Comparison of ENCODE assay signal across 1 cellular context in genomic region chr2:102418421-102418961, GRCh38.
TF ChIP-seq lines count a peak whose summit lies in the region.

No MANE protein-coding gene starts in this region.

TF ChIP-seq in K562, 482 proteins besides CTCF, POLR2A, EP300 and RAD21 (continued from another document):
- TF ChIP-seq ZFP30 (CRISPR knock-in tag; IDR thresholded peaks at IDR 0.05; ENCODE audit: borderline replicate concordance): no peak
- TF ChIP-seq, protein P1, sequence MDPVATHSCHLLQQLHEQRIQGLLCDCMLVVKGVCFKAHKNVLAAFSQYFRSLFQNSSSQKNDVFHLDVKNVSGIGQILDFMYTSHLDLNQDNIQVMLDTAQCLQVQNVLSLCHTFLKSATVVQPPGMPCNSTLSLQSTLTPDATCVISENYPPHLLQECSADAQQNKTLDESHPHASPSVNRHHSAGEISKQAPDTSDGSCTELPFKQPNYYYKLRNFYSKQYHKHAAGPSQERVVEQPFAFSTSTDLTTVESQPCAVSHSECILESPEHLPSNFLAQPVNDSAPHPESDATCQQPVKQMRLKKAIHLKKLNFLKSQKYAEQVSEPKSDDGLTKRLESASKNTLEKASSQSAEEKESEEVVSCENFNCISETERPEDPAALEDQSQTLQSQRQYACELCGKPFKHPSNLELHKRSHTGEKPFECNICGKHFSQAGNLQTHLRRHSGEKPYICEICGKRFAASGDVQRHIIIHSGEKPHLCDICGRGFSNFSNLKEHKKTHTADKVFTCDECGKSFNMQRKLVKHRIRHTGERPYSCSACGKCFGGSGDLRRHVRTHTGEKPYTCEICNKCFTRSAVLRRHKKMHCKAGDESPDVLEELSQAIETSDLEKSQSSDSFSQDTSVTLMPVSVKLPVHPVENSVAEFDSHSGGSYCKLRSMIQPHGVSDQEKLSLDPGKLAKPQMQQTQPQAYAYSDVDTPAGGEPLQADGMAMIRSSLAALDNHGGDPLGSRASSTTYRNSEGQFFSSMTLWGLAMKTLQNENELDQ (CRISPR knock-in tag; IDR thresholded peaks at IDR 0.05; ENCODE audit: borderline replicate concordance): no peak
- peak; percentile 57 for TF ChIP-seq ZNF316 (IDR thresholded peaks at IDR 0.05)
- TF ChIP-seq FOXJ2 (tag; IDR thresholded peaks at IDR 0.05): no peak
- no peak for TF ChIP-seq ZBTB26 (CRISPR knock-in tag; IDR thresholded peaks at IDR 0.05)
- peak; percentile 64; the same call in 1 of the 2 replicates for TF ChIP-seq GABPA (tag; conservative IDR thresholded peaks at IDR 0.05; ENCODE audit: low read depth)
- peak; percentile 36; the same call in 1 of the 2 replicates for TF ChIP-seq STAT5A (IDR thresholded peaks at IDR 0.05; ENCODE audit: borderline replicate concordance, low read length)
- no peak for TF ChIP-seq SNRNP70 (optimal IDR thresholded peaks at IDR 0.05; ENCODE audit: low read depth, low read length)
- TF ChIP-seq CEBPB (tag; IDR thresholded peaks at IDR 0.05): peak; percentile 95
- TF ChIP-seq CTCFL (IDR thresholded peaks at IDR 0.05; ENCODE audit: borderline replicate concordance, insufficient read depth, low read depth, low read length, poor library complexity, severe bottlenecking): no peak
- TF ChIP-seq SRF (CRISPR knock-in tag; IDR thresholded peaks at IDR 0.05): peak in 1 of 2 experiments; percentile 46; a peak in 1 of 4 replicates
- TF ChIP-seq, protein P2, sequence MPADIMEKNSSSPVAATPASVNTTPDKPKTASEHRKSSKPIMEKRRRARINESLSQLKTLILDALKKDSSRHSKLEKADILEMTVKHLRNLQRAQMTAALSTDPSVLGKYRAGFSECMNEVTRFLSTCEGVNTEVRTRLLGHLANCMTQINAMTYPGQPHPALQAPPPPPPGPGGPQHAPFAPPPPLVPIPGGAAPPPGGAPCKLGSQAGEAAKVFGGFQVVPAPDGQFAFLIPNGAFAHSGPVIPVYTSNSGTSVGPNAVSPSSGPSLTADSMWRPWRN (IDR thresholded peaks at IDR 0.05; ENCODE audit: low read depth): peak; percentile 56; the same call in 1 of the 2 replicates
- TF ChIP-seq MAFK (IDR thresholded peaks at IDR 0.05; ENCODE audit: low read length): peak; percentile 24; the same call in 1 of the 2 replicates
- no peak for TF ChIP-seq EWSR1 (IDR thresholded peaks at IDR 0.05; ENCODE audit: borderline replicate concordance, low read depth, partially characterized antibody)
- no peak for TF ChIP-seq ZHX1 (conservative IDR thresholded peaks at IDR 0.05; ENCODE audit: low read length)
- TF ChIP-seq PML (IDR thresholded peaks at IDR 0.05; ENCODE audit: low read length): peak; percentile 47; the same call in 1 of the 2 replicates
- no peak for TF ChIP-seq PURB (CRISPR knock-in tag; IDR thresholded peaks at IDR 0.05; ENCODE audit: low read depth)
- TF ChIP-seq SPI1 (IDR thresholded peaks at IDR 0.05; ENCODE audit: borderline replicate concordance, low read depth, low read length): peak; percentile 54; the same call in 1 of the 2 replicates
- peak in 1 of 2 experiments; percentile 71; a peak in 2 of 4 replicates for TF ChIP-seq MLLT1 (IDR thresholded peaks at IDR 0.05)
- TF ChIP-seq JUN (IDR thresholded peaks at IDR 0.05; ENCODE audit: borderline replicate concordance, low read depth, low read length): no peak
- TF ChIP-seq JUN (CRISPR knock-in tag; IDR thresholded peaks at IDR 0.05; ENCODE audit: borderline replicate concordance): no peak
- TF ChIP-seq YY1 (IDR thresholded peaks at IDR 0.05; ENCODE audit: borderline replicate concordance in 1 of 3, control insufficient read depth in 1 of 3, extremely low read depth in 1 of 3, insufficient read depth in 3 of 3, insufficient read length in 1 of 3, insufficient replicate concordance in 2 of 3, low read depth in 1 of 3, low read length in 2 of 3): no peak
- TF ChIP-seq NUFIP1 (IDR thresholded peaks at IDR 0.05; ENCODE audit: partially characterized antibody): no peak
- no peak for TF ChIP-seq HDAC1 (IDR thresholded peaks at IDR 0.05)
- peak; percentile 53; the same call in 1 of the 2 replicates for TF ChIP-seq BACH1 (tag; IDR thresholded peaks at IDR 0.05)
- TF ChIP-seq ZNF76 (CRISPR knock-in tag; IDR thresholded peaks at IDR 0.05; ENCODE audit: borderline replicate concordance): no peak
- TF ChIP-seq ZNF311 (CRISPR knock-in tag; IDR thresholded peaks at IDR 0.05): no peak
- TF ChIP-seq HDAC8 (tag; IDR thresholded peaks at IDR 0.05): no peak
- no peak for TF ChIP-seq FOXP1 (CRISPR knock-in tag; IDR thresholded peaks at IDR 0.05)
- TF ChIP-seq KLF13 (tag; IDR thresholded peaks at IDR 0.05; ENCODE audit: borderline replicate concordance, low read depth): no peak
- TF ChIP-seq MIER1 (IDR thresholded peaks at IDR 0.05; ENCODE audit: low read depth): no peak
- TF ChIP-seq SREBF2 (CRISPR knock-in tag; IDR thresholded peaks at IDR 0.05): no peak
- TF ChIP-seq POU5F1 (IDR thresholded peaks at IDR 0.05; ENCODE audit: borderline replicate concordance, low read depth, low read length, partially characterized antibody): no peak
- TF ChIP-seq ZKSCAN3 (CRISPR knock-in tag; IDR thresholded peaks at IDR 0.05): no peak
- TF ChIP-seq ZNF589 (CRISPR knock-in tag; IDR thresholded peaks at IDR 0.05; ENCODE audit: low read depth): peak; percentile 56
- TF ChIP-seq OTX1 (CRISPR knock-in tag; IDR thresholded peaks at IDR 0.05): 0 out of 2 replicates have a peak, but pooled peaks have one; percentile 32
- no peak for TF ChIP-seq E2F6 (IDR thresholded peaks at IDR 0.05; ENCODE audit: borderline replicate concordance in 1 of 2, extremely low read depth in 1 of 2, insufficient read depth in 1 of 2, insufficient read length in 1 of 2, low read depth in 1 of 2, low read length in 1 of 2, poor library complexity in 1 of 2, severe bottlenecking in 1 of 2)
- TF ChIP-seq, protein P3, sequence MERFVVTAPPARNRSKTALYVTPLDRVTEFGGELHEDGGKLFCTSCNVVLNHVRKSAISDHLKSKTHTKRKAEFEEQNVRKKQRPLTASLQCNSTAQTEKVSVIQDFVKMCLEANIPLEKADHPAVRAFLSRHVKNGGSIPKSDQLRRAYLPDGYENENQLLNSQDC (CRISPR knock-in tag; IDR thresholded peaks at IDR 0.05): no peak
- TF ChIP-seq, protein P4, sequence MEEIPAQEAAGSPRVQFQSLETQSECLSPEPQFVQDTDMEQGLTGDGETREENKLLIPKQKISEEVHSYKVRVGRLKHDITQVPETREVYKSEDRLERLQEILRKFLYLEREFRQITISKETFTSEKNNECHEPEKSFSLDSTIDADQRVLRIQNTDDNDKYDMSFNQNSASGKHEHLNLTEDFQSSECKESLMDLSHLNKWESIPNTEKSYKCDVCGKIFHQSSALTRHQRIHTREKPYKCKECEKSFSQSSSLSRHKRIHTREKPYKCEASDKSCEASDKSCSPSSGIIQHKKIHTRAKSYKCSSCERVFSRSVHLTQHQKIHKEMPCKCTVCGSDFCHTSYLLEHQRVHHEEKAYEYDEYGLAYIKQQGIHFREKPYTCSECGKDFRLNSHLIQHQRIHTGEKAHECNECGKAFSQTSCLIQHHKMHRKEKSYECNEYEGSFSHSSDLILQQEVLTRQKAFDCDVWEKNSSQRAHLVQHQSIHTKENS (CRISPR knock-in tag; IDR thresholded peaks at IDR 0.05): no peak
- peak in 1 of 2 experiments; percentile 66; a peak in 1 of 4 replicates for TF ChIP-seq TEAD1 (CRISPR knock-in tag; IDR thresholded peaks at IDR 0.05)
- no peak for TF ChIP-seq SMC3 (conservative IDR thresholded peaks at IDR 0.05; ENCODE audit: insufficient read depth, low read depth, low read length)
TF ChIP-seq in K562: peak in this region for 74.
